8 cellular contexts compared by ENCODE assay signal in genomic region chr15:72306211-72306785, GRCh38. TPM values are rescaled to one million over a fixed set of nuclear protein-coding genes. Genes with fewer than 3 reads are reported as not detected.
DNase-seq lines count a peak whose midpoint lies in the region; ATAC-seq and TF ChIP-seq lines count a peak whose summit lies in the region.

No MANE protein-coding gene starts in this region.

- H3K9me3 Mint-ChIP-seq in endothelial cell (ENCODE audit: unreplicated experiment): no peaks in the 10 kb centered on the region

- no peak for ATAC-seq in GM19452 (IDR thresholded peaks at IDR 0.05; ENCODE audit: unreplicated experiment)
- ATAC-seq in GM18519 (IDR thresholded peaks at IDR 0.05; ENCODE audit: low FRiP score, unreplicated experiment): no peak

- peaks cover 10% of the 10 kb centered on the region for H3K27me3 Mint-ChIP-seq in endothelial cell (ENCODE audit: unreplicated experiment)

- no peak for TF ChIP-seq CTCF in endothelial cell (IDR thresholded peaks at IDR 0.05; ENCODE audit: unreplicated experiment)

- DNase-seq in Ammon's horn (ENCODE audit: low spot score) (peak; percentile 88), MV-4-11 (lab: John Stamatoyannopoulos, UW) (peak; percentile 95), endothelial cell (ENCODE audit: low spot score) (peak; percentile 58), NCI-H2029 (lab: John Stamatoyannopoulos, UW) (no peak)
- peak; percentile 18 to 41 for DNase-seq in activated CD4-positive, alpha-beta T cell treated with anti-CD3 and anti-CD28 coated beads for 4 hours
- DNase-seq in stimulated activated CD8-positive, alpha-beta memory T cell treated with anti-CD3 and anti-CD28 coated beads, Interleukin-4, amount 100 ng/mL, for 1 hour (ENCODE audit: low read depth in 2 of 2, low spot score in 1 of 2): peak; percentile 1 to 21

- no peaks in the 10 kb centered on the region for H3K36me3 Mint-ChIP-seq in endothelial cell (ENCODE audit: low read depth, unreplicated experiment)

- peaks cover 4% of the 10 kb centered on the region for H3K4me1 Mint-ChIP-seq in endothelial cell (ENCODE audit: unreplicated experiment)

- no peak overlapping the region for H3K4me3 Mint-ChIP-seq in endothelial cell (ENCODE audit: unreplicated experiment)

- H3K27ac Mint-ChIP-seq in endothelial cell (ENCODE audit: unreplicated experiment): peak overlapping the region; percentile 42

RNA-seq across cellular contexts. Expression of gene CELF6, which starts 13.7 kb away (rescaled TPM):
- total RNA-seq in endothelial cell (ENCODE audit: unreplicated experiment): 0.21 TPM

RNA-seq across cellular contexts. Expression of gene PARP6, which starts 33.9 kb away (rescaled TPM):
- 77.4 TPM for total RNA-seq in endothelial cell (ENCODE audit: unreplicated experiment)
